14 cellular contexts compared by ENCODE assay signal in the genomic region with DNA sequence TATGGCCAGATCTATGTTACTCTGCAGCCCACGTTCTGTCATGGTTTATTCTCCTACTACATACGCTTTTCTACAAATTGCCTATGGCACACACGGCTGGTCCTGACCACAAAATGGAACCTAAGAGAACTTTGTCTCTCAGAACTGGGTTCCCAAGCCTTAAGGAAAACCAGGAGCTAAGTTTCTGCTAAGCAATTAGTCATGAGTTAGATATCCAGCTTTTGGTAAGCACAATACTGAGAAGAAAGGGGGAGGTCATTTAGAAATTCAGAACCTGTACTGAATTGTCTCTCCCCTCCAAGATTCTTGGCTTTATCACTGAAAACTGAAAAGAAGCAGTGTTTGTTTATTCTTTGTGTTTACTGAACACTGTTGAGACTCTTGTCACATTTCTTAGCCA.
"Had no signal": no experiment of that assay in that cellular context is flagged by ENCODE, and none has a peak within 500 bp of the region (broad histone marks: within the 10 kb centered on the region; RNA-seq: fewer than 3 reads in every experiment).

No MANE protein-coding gene starts in this region.

- ATAC-seq: effector memory CD8-positive, alpha-beta T cell; left ventricle myocardium superior; natural killer cell; stimulated activated memory B cell treated with anti-CD40 and anti-IgM and Interleukin-4, amounts not matched to agents 10 μg/mL and 1 μg/mL and 100 μg/mL, for 72 hours had no signal

- H3K9me3 Mint-ChIP-seq: activated naive CD4-positive, alpha-beta T cell treated with anti-CD3 and anti-CD28 coated beads, Interleukin-2, amount 10 ng/mL, durations not matched to agents 7 days and 5 days; effector memory CD8-positive, alpha-beta T cell; natural killer cell; stimulated activated memory B cell treated with anti-CD40 and anti-IgM and Interleukin-4, amounts not matched to agents 10 μg/mL and 1 μg/mL and 100 μg/mL, for 72 hours had no signal

- H3K36me3 Mint-ChIP-seq: activated naive CD4-positive, alpha-beta T cell treated with anti-CD3 and anti-CD28 coated beads, Interleukin-2, amount 10 ng/mL, durations not matched to agents 7 days and 5 days; natural killer cell; stimulated activated memory B cell treated with anti-CD40 and anti-IgM and Interleukin-4, amounts not matched to agents 10 μg/mL and 1 μg/mL and 100 μg/mL, for 72 hours had no signal

- H2AFZ ChIP-seq: parathyroid adenoma had no signal

- H3K27ac Mint-ChIP-seq: activated naive CD4-positive, alpha-beta T cell treated with anti-CD3 and anti-CD28 coated beads, Interleukin-2, amount 10 ng/mL, durations not matched to agents 7 days and 5 days; effector memory CD8-positive, alpha-beta T cell; natural killer cell; stimulated activated memory B cell treated with anti-CD40 and anti-IgM and Interleukin-4, amounts not matched to agents 10 μg/mL and 1 μg/mL and 100 μg/mL, for 72 hours had no signal

- H3K4me3 Mint-ChIP-seq: activated naive CD4-positive, alpha-beta T cell treated with anti-CD3 and anti-CD28 coated beads, Interleukin-2, amount 10 ng/mL, durations not matched to agents 7 days and 5 days; effector memory CD8-positive, alpha-beta T cell; natural killer cell; stimulated activated memory B cell treated with anti-CD40 and anti-IgM and Interleukin-4, amounts not matched to agents 10 μg/mL and 1 μg/mL and 100 μg/mL, for 72 hours had no signal

- H3K27me3 ChIP-seq: neutrophil had no signal

- H3K36me3 ChIP-seq: neutrophil had no signal

- H3K9ac ChIP-seq: parathyroid adenoma had no signal

- H3K79me2 ChIP-seq: parathyroid adenoma had no signal

- H3K9me3 ChIP-seq: neutrophil had no signal

- H3K4me1 ChIP-seq: parathyroid adenoma had no signal

- H3K27ac ChIP-seq: epithelial cell of prostate, neutrophil, parathyroid adenoma had no signal

- DNase-seq: activated CD4-positive, alpha-beta T cell treated with anti-CD3 and anti-CD28 coated beads for 1 hour; activated CD4-positive, alpha-beta T cell treated with anti-CD3 and anti-CD28 coated beads, Interleukin-2, amount 50 U/mL, for 4 hours; activated naive CD4-positive, alpha-beta T cell treated with anti-CD3 and anti-CD28 coated beads, Interleukin-2, amount 10 ng/mL, durations not matched to agents 7 days and 5 days; activated T-cell treated with anti-CD3 and anti-CD28 coated beads for 4 hours; dermis blood vessel endothelial cell; effector memory CD8-positive, alpha-beta T cell; hippocampal formation; left ventricle myocardium superior; mesenchymal stem cell; natural killer cell had no signal

- H3K27me3 Mint-ChIP-seq: activated naive CD4-positive, alpha-beta T cell treated with anti-CD3 and anti-CD28 coated beads, Interleukin-2, amount 10 ng/mL, durations not matched to agents 7 days and 5 days; stimulated activated memory B cell treated with anti-CD40 and anti-IgM and Interleukin-4, amounts not matched to agents 10 μg/mL and 1 μg/mL and 100 μg/mL, for 72 hours had no signal

- H3K4me1 Mint-ChIP-seq: activated naive CD4-positive, alpha-beta T cell treated with anti-CD3 and anti-CD28 coated beads, Interleukin-2, amount 10 ng/mL, durations not matched to agents 7 days and 5 days; natural killer cell; stimulated activated memory B cell treated with anti-CD40 and anti-IgM and Interleukin-4, amounts not matched to agents 10 μg/mL and 1 μg/mL and 100 μg/mL, for 72 hours had no signal
